ENCODE assay signal across 8 cellular contexts in the genomic region with DNA sequence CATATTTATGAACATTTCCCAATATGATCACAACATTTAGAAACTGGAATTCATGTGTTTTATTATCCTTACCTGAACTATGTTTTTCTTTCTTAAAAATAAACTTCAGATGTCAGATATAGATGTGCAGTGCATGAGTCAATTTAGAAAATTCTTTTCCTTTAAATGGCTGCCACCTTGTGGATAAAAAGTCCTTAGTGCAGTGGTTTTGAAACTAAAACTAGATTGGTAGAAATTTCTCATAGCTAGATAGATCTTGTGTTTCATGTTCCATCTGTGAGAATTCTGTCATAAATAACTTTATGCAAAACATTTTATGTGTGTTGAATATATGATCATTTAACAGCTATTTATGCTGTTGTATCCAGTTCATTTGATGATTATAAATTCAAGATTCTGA.
DNase-seq lines count a peak whose midpoint lies in the region; ATAC-seq lines count a peak whose summit lies in the region.

No MANE protein-coding gene starts in this region.

- no peak overlapping the region for H3K27ac Mint-ChIP-seq in naive B cell

- no peaks in the 10 kb centered on the region for H3K9me3 Mint-ChIP-seq in naive B cell

- H3K27me3 Mint-ChIP-seq in naive B cell, result peaks cover 13 to 21% (median 17%) of the 10 kb centered on the region in 3 donors

- no peaks in the 10 kb centered on the region for H3K4me1 Mint-ChIP-seq in naive B cell

- H3K36me3 Mint-ChIP-seq in naive B cell, result no peaks in the 10 kb centered on the region

- H3K4me3 Mint-ChIP-seq in naive B cell, result no peak overlapping the region

- DNase-seq in ELR (ENCODE audit: low read depth) (peak; percentile 64), NCI-H82 treated with DMSO at 0.1 percent for 48 hours (lab: John Stamatoyannopoulos, UW; ENCODE audit: unreplicated experiment) (peak; percentile 20), dedifferentiated amniotic fluid mesenchymal stem cell (ENCODE audit: extremely low spot score) (peak; percentile 51), naive B cell (peak; percentile 15)
- DNase-seq in activated CD8-positive, alpha-beta memory T cell treated with anti-CD3 and anti-CD28 coated beads, Interleukin-2, amount 50 U/mL, for 48 hours, result no peak
- DNase-seq in stimulated activated CD4-positive, alpha-beta T cell treated with anti-CD3 and anti-CD28 coated beads, Interleukin-1b, Interleukin-23, amount 100 ng/mL, for 48 hours, result no peak

- peak; percentile 85 for ATAC-seq in GM19452 (IDR thresholded peaks at IDR 0.05; ENCODE audit: unreplicated experiment)
- ATAC-seq in HG03342 (IDR thresholded peaks at IDR 0.05; ENCODE audit: unreplicated experiment), result peak; percentile 90
- ATAC-seq in naive B cell (ENCODE audit: low read depth in 2 of 2), result peak; percentile 35 to 47

Comparison
In these comparisons a context has a peak if more than half of its experiments do, and no peak if none do; other contexts are left out.
1. DNase-seq: peak in ELR (single experiment), NCI-H82 treated with DMSO at 0.1 percent for 48 hours (single experiment), dedifferentiated amniotic fluid mesenchymal stem cell (single experiment) and naive B cell (single experiment); none in activated CD8-positive, alpha-beta memory T cell treated with anti-CD3 and anti-CD28 coated beads, Interleukin-2, amount 50 U/mL, for 48 hours (single experiment) and stimulated activated CD4-positive, alpha-beta T cell treated with anti-CD3 and anti-CD28 coated beads, Interleukin-1b, Interleukin-23, amount 100 ng/mL, for 48 hours (single experiment).
2. Peak in every context shown above with its lines, with median percentiles within 50 percentile points of each other: ATAC-seq.